In genomic region chr7:22853138-22853537, GRCh38 we compare ENCODE assay signal across 10 cellular contexts. TPM values are rescaled to one million over a fixed set of nuclear protein-coding genes. Genes with fewer than 3 reads are reported as not detected.
DNase-seq lines count a peak whose midpoint lies in the region; ATAC-seq and TF ChIP-seq lines count a peak whose summit lies in the region.
"Had no signal": no experiment of that assay in that cellular context is flagged by ENCODE, and none has a peak within 500 bp of the region (broad histone marks: within the 10 kb centered on the region; RNA-seq: fewer than 3 reads in every experiment).

No MANE protein-coding gene starts in this region.

- WGBS in esophagus squamous epithelium, 2 donors, result 88% methylated on average over 9 of the region's 10 CpGs
- WGBS in spleen, 5 donors, result 83 to 89% (median 85%) methylated on average over 10 of the region's 10 CpGs
- WGBS in trophoblast cell (ENCODE audit: extremely low coverage, insufficient coverage, insufficient read length), result no CpG with 5 or more reads among the region's 10 CpGs

- TF ChIP-seq CTCF in Panc1 (IDR thresholded peaks at IDR 0.05) (no peak), esophagus squamous epithelium (IDR thresholded peaks at IDR 0.05) (no peak), spleen (IDR thresholded peaks at IDR 0.05 in 8 of 11, conservative IDR thresholded peaks at IDR 0.05 in 3 of 11) (no peak)

- H4K91ac ChIP-seq in trophoblast cell (ENCODE audit: low read depth, low read length), result no peak overlapping the region

- peaks cover 24% of the 10 kb centered on the region for H3K4me1 ChIP-seq in Panc1 (ENCODE audit: control insufficient read depth, insufficient read depth, low read length)
- peaks cover 11 to 44% (median 22%) of the 10 kb centered on the region in 3 donors for H3K4me1 ChIP-seq in esophagus squamous epithelium
- H3K4me1 ChIP-seq in spleen, result peaks cover 0 to 33% (median 24%) of the 10 kb centered on the region in 6 donors
- H3K4me1 ChIP-seq in trophoblast cell (ENCODE audit: control insufficient read depth in 1 of 2, insufficient read depth in 2 of 2, low read length in 2 of 2), result peaks cover 2 to 18% of the 10 kb centered on the region in 2 experiments

- H4K8ac ChIP-seq in trophoblast cell (ENCODE audit: low read depth, low read length), result no peak overlapping the region

- intact Hi-C loops in activated CD4-positive, alpha-beta T cell treated with anti-CD3 and anti-CD28 coated beads for 36 hours (cut with DNase I, micrococcal nuclease), result loop anchor here (10.0 kb wide), 2 partner anchors 332 to 742 kb away; partner anchors contain the start of genes CCDC126 (in 1 of the 2) and NUP42 (in 1 of the 2)
- intact Hi-C loops in Panc1 (cut with micrococcal nuclease; ENCODE audit: unreplicated experiment) (loop anchor here (2.0 kb wide), 1 partner anchor 202 kb away; no protein-coding TSS in a partner anchor), esophagus squamous epithelium (cut with DNase I) (loop anchor here (10.0 kb wide), 1 partner anchor 162 kb away; the partner anchor contains the start of gene HYCC1), spleen (cut with DNase I; ENCODE audit: low total_unique reads) (loop anchor here (5.0 kb wide), 1 partner anchor 204 kb away; no protein-coding TSS in a partner anchor)

- no peak overlapping the region for H2BK5ac ChIP-seq in trophoblast cell (ENCODE audit: low read depth, low read length, poor library complexity)

- H3K36me3 ChIP-seq in Panc1 (ENCODE audit: control insufficient read depth, insufficient read depth, low read length) (peaks cover 11% of the 10 kb centered on the region), esophagus squamous epithelium (peaks cover 0 to 15% (median 0%) of the 10 kb centered on the region in 3 donors), spleen (peaks cover 0 to 18% (median 2%) of the 10 kb centered on the region in 6 donors), trophoblast cell (ENCODE audit: control insufficient read depth in 1 of 2, insufficient read depth in 2 of 2, low read length in 2 of 2) (no peaks in the 10 kb centered on the region)

- H3K27ac Mint-ChIP-seq in activated CD4-positive, alpha-beta T cell treated with anti-CD3 and anti-CD28 coated beads, Interleukin-2, amount 10 ng/mL, durations not matched to agents 7 days and 5 days, result no peak overlapping the region
- no peak overlapping the region for H3K27ac Mint-ChIP-seq in activated CD4-positive, alpha-beta T cell treated with anti-CD3 and anti-CD28 coated beads for 36 hours

- no peaks in the 10 kb centered on the region for H3K9me3 Mint-ChIP-seq in activated CD4-positive, alpha-beta T cell treated with anti-CD3 and anti-CD28 coated beads, Interleukin-2, amount 10 ng/mL, durations not matched to agents 7 days and 5 days
- no peaks in the 10 kb centered on the region for H3K9me3 Mint-ChIP-seq in activated CD4-positive, alpha-beta T cell treated with anti-CD3 and anti-CD28 coated beads for 36 hours (ENCODE audit: low read depth)

- H3K9ac ChIP-seq in trophoblast cell (ENCODE audit: low read length), result no peak overlapping the region

- H3K27me3 ChIP-seq in Panc1 (ENCODE audit: control insufficient read depth, insufficient read depth, low read length), result no peaks in the 10 kb centered on the region
- no peaks in the 10 kb centered on the region for H3K27me3 ChIP-seq in esophagus squamous epithelium
- H3K27me3 ChIP-seq in spleen (replicated peaks in 1 of 7), result no peaks in the 10 kb centered on the region
- no peaks in the 10 kb centered on the region for H3K27me3 ChIP-seq in trophoblast cell (ENCODE audit: insufficient read depth, low read length)

- POLR2A ChIA-PET in activated CD4-positive, alpha-beta T cell treated with anti-CD3 and anti-CD28 coated beads, Interleukin-2, amount 10 ng/mL, durations not matched to agents 7 days and 5 days (lab: Charles Lee), result no interaction called here
- POLR2A ChIA-PET in activated CD4-positive, alpha-beta T cell treated with anti-CD3 and anti-CD28 coated beads for 36 hours (lab: Charles Lee), result no interaction called here
- POLR2A ChIA-PET in Panc1 (lab: Charles Lee), result no interaction called here

- no peak overlapping the region for H3K14ac ChIP-seq in trophoblast cell (ENCODE audit: low read length)

- H3K4me3 ChIP-seq in Panc1 (ENCODE audit: low read depth in 2 of 2, low read length in 2 of 2), result no peak overlapping the region
- peak overlapping the region in 1 of 4 donors; percentile 92 for H3K4me3 ChIP-seq in esophagus squamous epithelium
- H3K4me3 ChIP-seq in spleen, result peak overlapping the region in 2 of 8 donors; percentile 75 to 83
- no peak overlapping the region for H3K4me3 ChIP-seq in trophoblast cell (ENCODE audit: low read depth, low read length)

- H3K4me1 Mint-ChIP-seq in activated CD4-positive, alpha-beta T cell treated with anti-CD3 and anti-CD28 coated beads, Interleukin-2, amount 10 ng/mL, durations not matched to agents 7 days and 5 days, result peaks cover 26% of the 10 kb centered on the region
- peaks cover 22% of the 10 kb centered on the region for H3K4me1 Mint-ChIP-seq in activated CD4-positive, alpha-beta T cell treated with anti-CD3 and anti-CD28 coated beads for 36 hours

- BruUV-seq in Panc1 (replicated peaks; lab: Mats Ljungman, UMichigan), result no TSS peak

- peak overlapping the region; percentile 76; the same call in 1 of the 2 replicates for H3K27ac ChIP-seq in Panc1 (ENCODE audit: low read length)
- H3K27ac ChIP-seq in esophagus squamous epithelium, result peak overlapping the region in 3 of 4 donors; percentile 87 to 97 (median 90)
- H3K27ac ChIP-seq in spleen, result peak overlapping the region in 5 of 8 donors; percentile 7 to 93 (median 92)
- no peak overlapping the region for H3K27ac ChIP-seq in trophoblast cell (ENCODE audit: low read depth, low read length)

- H3K79me2 ChIP-seq in trophoblast cell (ENCODE audit: control insufficient read depth, insufficient read depth, low read length, poor library complexity), result peaks cover 10% of the 10 kb centered on the region

- no peak overlapping the region for H2AFZ ChIP-seq in trophoblast cell (ENCODE audit: insufficient read depth, low read length, poor library complexity)

- H3K9me3 ChIP-seq in Panc1 (ENCODE audit: control insufficient read depth, insufficient read depth, low read depth, low read length), result no peaks in the 10 kb centered on the region
- no peaks in the 10 kb centered on the region for H3K9me3 ChIP-seq in esophagus squamous epithelium
- H3K9me3 ChIP-seq in spleen, result no peaks in the 10 kb centered on the region
- no peaks in the 10 kb centered on the region for H3K9me3 ChIP-seq in trophoblast cell (ENCODE audit: insufficient read depth, low read depth, low read length)

- no peak for TF ChIP-seq POLR2A in esophagus squamous epithelium (IDR thresholded peaks at IDR 0.05)
- TF ChIP-seq POLR2A in spleen (IDR thresholded peaks at IDR 0.05), result no peak

- H3K4me3 Mint-ChIP-seq in activated CD4-positive, alpha-beta T cell treated with anti-CD3 and anti-CD28 coated beads, Interleukin-2, amount 10 ng/mL, durations not matched to agents 7 days and 5 days, result peak overlapping the region; percentile 88
- H3K4me3 Mint-ChIP-seq in activated CD4-positive, alpha-beta T cell treated with anti-CD3 and anti-CD28 coated beads for 36 hours, result no peak overlapping the region

- peaks cover 9% of the 10 kb centered on the region for H3K79me1 ChIP-seq in trophoblast cell (ENCODE audit: low read length)

- no peak overlapping the region for H3K4me2 ChIP-seq in trophoblast cell (ENCODE audit: low read length)

- H3K36me3 Mint-ChIP-seq in activated CD4-positive, alpha-beta T cell treated with anti-CD3 and anti-CD28 coated beads, Interleukin-2, amount 10 ng/mL, durations not matched to agents 7 days and 5 days (ENCODE audit: low read depth), result peaks cover 13% of the 10 kb centered on the region
- peaks cover 33% of the 10 kb centered on the region for H3K36me3 Mint-ChIP-seq in activated CD4-positive, alpha-beta T cell treated with anti-CD3 and anti-CD28 coated beads for 36 hours (ENCODE audit: low read depth)

- no peak for DNase-seq in activated CD4-positive, alpha-beta T cell treated with anti-CD3 and anti-CD28 coated beads, Interleukin-2, amount 10 ng/mL, durations not matched to agents 7 days and 5 days
- no peak for DNase-seq in activated CD4-positive, alpha-beta T cell treated with anti-CD3 and anti-CD28 coated beads for 36 hours
- no peak for DNase-seq in Panc1 (ENCODE audit: low read depth, low spot score)
- no peak for DNase-seq in esophagus squamous epithelium (lab: John Stamatoyannopoulos, UW)
- DNase-seq in spleen, result no peak
- DNase-seq in trophoblast cell, result no peak
- no peak for DNase-seq in NCI-H526 (lab: John Stamatoyannopoulos, UW)
- no peak for DNase-seq in germinal center (ENCODE audit: low spot score)
- DNase-seq: NCI-H1105 treated with DMSO at 0.1 percent for 48 hours, NCI-H774 had no signal

- no peak overlapping the region for H3K4ac ChIP-seq in trophoblast cell (ENCODE audit: low read depth, low read length)

- no peak overlapping the region for H3K18ac ChIP-seq in trophoblast cell (ENCODE audit: low read length)

- H2BK12ac ChIP-seq in trophoblast cell (ENCODE audit: low read length), result no peak overlapping the region

- no peak overlapping the region for H4K12ac ChIP-seq in trophoblast cell (ENCODE audit: low read depth, low read length)

- CTCF ChIA-PET in activated CD4-positive, alpha-beta T cell treated with anti-CD3 and anti-CD28 coated beads, Interleukin-2, amount 10 ng/mL, durations not matched to agents 7 days and 5 days (lab: Charles Lee), result interaction anchor here (0.6 to 1.7 kb wide), 4 partner anchors 17 to 157 kb away, joined by 3 to 5 read pairs (median 3); no protein-coding TSS in a partner anchor
- CTCF ChIA-PET in activated CD4-positive, alpha-beta T cell treated with anti-CD3 and anti-CD28 coated beads for 36 hours (lab: Charles Lee), result interaction anchor here (0.9 to 1.2 kb wide), 2 partner anchors 21 to 23 kb away, joined by 3 to 5 read pairs; no protein-coding TSS in a partner anchor
- CTCF ChIA-PET in Panc1 (lab: Charles Lee), result no interaction called here

- H3K23ac ChIP-seq in trophoblast cell (ENCODE audit: low read length), result no peak overlapping the region

- H3K27me3 Mint-ChIP-seq in activated CD4-positive, alpha-beta T cell treated with anti-CD3 and anti-CD28 coated beads, Interleukin-2, amount 10 ng/mL, durations not matched to agents 7 days and 5 days, result no peaks in the 10 kb centered on the region
- H3K27me3 Mint-ChIP-seq in activated CD4-positive, alpha-beta T cell treated with anti-CD3 and anti-CD28 coated beads for 36 hours, result peaks cover 2% of the 10 kb centered on the region

- ATAC-seq in activated CD4-positive, alpha-beta T cell treated with anti-CD3 and anti-CD28 coated beads for 36 hours, result no peak
- ATAC-seq in Panc1, result no peak

- H2AK5ac ChIP-seq in trophoblast cell (ENCODE audit: low read length), result no peak overlapping the region

- in situ Hi-C loops in Panc1 (cut with HindIII; ENCODE audit: low pct_unique_long_range_greater_than_20kb, low sequenced_read_pairs), result no loop called here

- H2BK120ac ChIP-seq in trophoblast cell (ENCODE audit: insufficient read depth, low read length, poor library complexity), result no peak overlapping the region

RNA-seq across cellular contexts. Expression of gene TOMM7, which starts 30.5 kb away (rescaled TPM):
- total RNA-seq in activated CD4-positive, alpha-beta T cell treated with anti-CD3 and anti-CD28 coated beads, Interleukin-2, amount 10 ng/mL, durations not matched to agents 7 days and 5 days, result 100 to 1,000 TPM; 188 to 288 TPM
- 100 to 1,000 TPM in 1 of 2 experiments, 10 to 100 TPM in 1; 73.7 to 254 TPM for total RNA-seq in activated CD4-positive, alpha-beta T cell treated with anti-CD3 and anti-CD28 coated beads for 36 hours
- total RNA-seq in Panc1 (2021; ENCODE audit: unreplicated experiment), result 295 TPM
- 833 TPM for polyA plus RNA-seq in Panc1 (2012; ENCODE audit: insufficient read length)
- total RNA-seq in esophagus squamous epithelium, result 100 to 1,000 TPM in 2 of 4 donors, 10 to 100 TPM in 2; 73.2 to 217 (median 126) TPM
- total RNA-seq in spleen, result 100 to 1,000 TPM in 6 of 7 donors, 10 to 100 TPM in 1; 85.4 to 352 (median 235) TPM
- 100 to 1,000 TPM; 456 to 524 (median 482) TPM for polyA plus RNA-seq in spleen
- polyA plus RNA-seq in trophoblast cell (2013), result 213 and 220 TPM in 2 replicates
